ENCODE assay signal across 24 cellular contexts in genomic region chr9:130307667-130307943, GRCh38. TPM values are rescaled to one million over a fixed set of nuclear protein-coding genes. Genes with fewer than 3 reads are reported as not detected.
"Had no signal": no experiment of that assay in that cellular context is flagged by ENCODE, and none has a peak within 500 bp of the region (broad histone marks: within the 10 kb centered on the region; RNA-seq: fewer than 3 reads in every experiment).

No MANE protein-coding gene starts in this region.

- H3K27me3 ChIP-seq: colonic mucosa, gastroesophageal sphincter, heart left ventricle had no signal

- H3K9me3 ChIP-seq: colonic mucosa, esophagus squamous epithelium, gastroesophageal sphincter, heart left ventricle, left lung, lower lobe of right lung, mucosa of descending colon had no signal

- ATAC-seq: effector memory CD8-positive, alpha-beta T cell; esophagus mucosa; gastroesophageal sphincter; heart left ventricle; left lung; lower lobe of right lung; mucosa of descending colon; naive thymus-derived CD8-positive, alpha-beta T cell had no signal

- FAIRE-seq: endometrium, frontal cortex, islet of Langerhans, keratinocyte had no signal

- H3K27ac ChIP-seq: colonic mucosa, epithelial cell of prostate, esophagus squamous epithelium, gastroesophageal sphincter, heart left ventricle, left lung, lower lobe of right lung had no signal

- DNase-seq: colonic mucosa; cortex of kidney; effector CD8-positive, alpha-beta T cell; effector memory CD8-positive, alpha-beta T cell; endodermal cell; erythroblast; esophagus squamous epithelium; foreskin fibroblast; hippocampal formation; kidney glomerular epithelial cell; lower lobe of right lung; mesenchymal stem cell; mucosa of descending colon; naive B cell; naive thymus-derived CD8-positive, alpha-beta T cell had no signal

- H3K36me3 ChIP-seq: colonic mucosa, esophagus squamous epithelium, left lung, lower lobe of right lung had no signal

- H3K4me3 ChIP-seq: colonic mucosa, esophagus squamous epithelium, gastroesophageal sphincter, heart left ventricle, left lung, lower lobe of right lung, mucosa of descending colon had no signal

- H3K4me1 ChIP-seq: colonic mucosa, left lung, lower lobe of right lung had no signal

RNA-seq across cellular contexts. Expression of gene HMCN2, which starts 42.0 kb away (rescaled TPM):
- total RNA-seq: naive thymus-derived CD8-positive, alpha-beta T cell had no signal
- polyA plus RNA-seq: keratinocyte; naive thymus-derived CD8-positive, alpha-beta T cell had no signal
